Comparison of ENCODE assay signal across 1 cellular context in the genomic region with DNA sequence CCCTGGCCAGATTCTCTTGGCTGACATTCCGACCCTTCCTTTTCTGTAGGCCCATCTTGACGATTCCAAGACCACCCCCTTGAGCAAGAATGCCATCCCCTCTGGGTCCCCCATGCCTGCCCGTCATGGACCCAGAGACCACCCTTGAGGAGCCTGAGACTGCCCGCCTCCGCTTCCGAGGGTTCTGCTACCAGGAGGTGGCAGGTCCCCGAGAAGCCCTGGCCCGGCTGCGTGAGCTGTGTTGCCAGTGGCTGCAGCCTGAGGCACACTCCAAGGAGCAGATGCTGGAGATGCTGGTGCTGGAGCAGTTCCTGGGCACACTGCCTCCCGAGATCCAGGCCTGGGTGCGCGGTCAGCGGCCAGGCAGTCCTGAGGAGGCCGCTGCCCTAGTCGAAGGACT.
TF ChIP-seq lines count a peak whose summit lies in the region.

No MANE protein-coding gene starts in this region.

TF ChIP-seq in GM23338, 12 proteins besides CTCF, POLR2A, EP300 and RAD21 (continued from another document):
- TF ChIP-seq REST (IDR thresholded peaks at IDR 0.05; ENCODE audit: unreplicated experiment) (no peak), ZNF114 (CRISPR knock-in tag; IDR thresholded peaks at IDR 0.05) (no peak), CREB1 (CRISPR knock-in tag; IDR thresholded peaks at IDR 0.05; ENCODE audit: low read depth) (no peak), ZNF462 (CRISPR knock-in tag; IDR thresholded peaks at IDR 0.05) (no peak), NANOG (IDR thresholded peaks at IDR 0.05; ENCODE audit: borderline replicate concordance) (no peak), EZH2 (IDR thresholded peaks at IDR 0.05; ENCODE audit: low read depth, unreplicated experiment) (no peak), ZNF331 (CRISPR knock-in tag; IDR thresholded peaks at IDR 0.05; ENCODE audit: low read depth) (no peak), JUNB (IDR thresholded peaks at IDR 0.05; ENCODE audit: unreplicated experiment) (no peak), EZH2phosphoT487 (IDR thresholded peaks at IDR 0.05; ENCODE audit: unreplicated experiment) (no peak), STAT1 (IDR thresholded peaks at IDR 0.05; ENCODE audit: unreplicated experiment) (no peak)
